ENCODE assay signal across 16 cellular contexts in the genomic region with DNA sequence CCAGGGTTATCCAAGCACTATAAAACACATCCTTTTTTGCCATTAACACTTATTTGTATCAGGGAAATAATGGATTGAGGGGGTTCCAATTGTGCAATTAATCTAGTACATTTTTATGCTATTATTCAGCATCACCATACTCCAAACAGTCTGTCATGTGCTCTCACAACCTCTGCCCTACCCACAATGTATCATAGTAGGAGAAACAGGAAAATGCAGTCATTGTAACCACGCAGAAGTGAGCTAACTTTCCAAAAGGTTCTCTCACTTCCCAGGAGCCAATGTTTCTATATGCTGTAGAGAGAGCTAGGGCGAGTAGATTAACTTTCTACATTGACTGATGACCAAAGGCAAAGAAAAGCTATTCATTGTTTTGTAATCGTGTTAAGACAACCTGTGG. TPM values are rescaled to one million over a fixed set of nuclear protein-coding genes. Genes with fewer than 3 reads are reported as not detected.
A peak's percentile ranks its signal among the peaks of the same experiment; 100 is the strongest.
DNase-seq lines count a peak whose midpoint lies in the region; ATAC-seq and TF ChIP-seq lines count a peak whose summit lies in the region.
"Had no signal": no experiment of that assay in that cellular context is flagged by ENCODE, and none has a peak within 500 bp of the region (broad histone marks: within the 10 kb centered on the region; RNA-seq: fewer than 3 reads in every experiment).

No MANE protein-coding gene starts in this region.

- CTCF ChIA-PET in RWPE1 (lab: Yijun Ruan, JAX): no interaction called here

- H3K27ac ChIP-seq in RWPE1: no peak overlapping the region
- peak overlapping the region in 3 of 4 donors; percentile 7 to 29 (median 13) for H3K27ac ChIP-seq in esophagus squamous epithelium
- H3K27ac ChIP-seq: right atrium auricular region, thyroid gland had no signal

- TF ChIP-seq CTCF in RWPE1 (conservative IDR thresholded peaks at IDR 0.05; ENCODE audit: low read depth) (no peak), esophagus squamous epithelium (IDR thresholded peaks at IDR 0.05) (no peak), omental fat pad (IDR thresholded peaks at IDR 0.05) (no peak)

- TF ChIP-seq POLR2A in esophagus squamous epithelium (IDR thresholded peaks at IDR 0.05): no peak

- H3K9me3 ChIP-seq in esophagus squamous epithelium: no peaks in the 10 kb centered on the region
- H3K9me3 ChIP-seq: right atrium auricular region, thyroid gland had no signal

- POLR2A ChIA-PET in RWPE1 (lab: Yijun Ruan, JAX; ENCODE audit: low non-redundant PET): no interaction called here

- intact Hi-C loops in esophagus squamous epithelium (cut with DNase I): no loop called here

- no peak overlapping the region for H3K4me3 ChIP-seq in esophagus squamous epithelium
- H3K4me3 ChIP-seq: right atrium auricular region, thyroid gland had no signal

- DNase-seq in AG20443 (ENCODE audit: low spot score) (peak; percentile 60), RWPE1 (ENCODE audit: low spot score) (peak; percentile 28), esophagus squamous epithelium (lab: John Stamatoyannopoulos, UW) (no peak), omental fat pad (ENCODE audit: low spot score) (no peak), mesenteric fat pad (ENCODE audit: low spot score) (no peak), HuH-7.5 (ENCODE audit: low spot score) (no peak)
- DNase-seq: activated CD4-positive, alpha-beta memory T cell treated with anti-CD3 and anti-CD28 coated beads, Interleukin-2, amount 10 ng/mL, durations not matched to agents 7 days and 5 days; activated naive CD4-positive, alpha-beta T cell; NCI-H187; thyroid gland had no signal

- ATAC-seq in omental fat pad (ENCODE audit: low FRiP score) (peak; percentile 60), GM18873 (IDR thresholded peaks at IDR 0.05; ENCODE audit: low FRiP score, unreplicated experiment) (no peak), GM18907 (IDR thresholded peaks at IDR 0.05; ENCODE audit: unreplicated experiment) (no peak)

- no peaks in the 10 kb centered on the region for H3K27me3 ChIP-seq in esophagus squamous epithelium
- H3K27me3 ChIP-seq: right atrium auricular region, thyroid gland had no signal

- peaks cover 0 to 27% (median 21%) of the 10 kb centered on the region in 3 donors for H3K4me1 ChIP-seq in esophagus squamous epithelium

- peaks cover 0 to 5% (median 0%) of the 10 kb centered on the region in 3 donors for H3K36me3 ChIP-seq in esophagus squamous epithelium

- WGBS in esophagus squamous epithelium, 2 donors: 13 to 33% methylated on average over 3 of the region's 3 CpGs

RNA-seq across cellular contexts. Expression of gene DAB2, which starts 29.8 kb away (rescaled TPM):
- total RNA-seq in esophagus squamous epithelium (10 to 100 TPM in 2 of 4 donors, 1 to 10 TPM in 1, under 1 TPM in 1; 0.95 to 35.1 (median 11.8) TPM), omental fat pad (100 to 1,000 TPM; 141 to 255 (median 171) TPM), mesenteric fat pad (221 TPM)
- total RNA-seq: activated CD4-positive, alpha-beta memory T cell treated with anti-CD3 and anti-CD28 coated beads, Interleukin-2, amount 10 ng/mL, durations not matched to agents 7 days and 5 days; G401; T-helper 1 cell treated with Interleukin-12 subunit alpha and Interleukin-12 subunit beta and Interleukin-4 antibody, amounts not matched to agents 30 ng/mL and 1 ng/mL, for 36 hours had no signal

RNA-seq across cellular contexts. Expression of gene C9, which starts 30.7 kb away (rescaled TPM):
- total RNA-seq in esophagus squamous epithelium: not detected
- 1 to 10 TPM in 1 of 4 donors, under 1 TPM in 1, not detected in 2; 0.12 to 1.1 TPM for total RNA-seq in omental fat pad
- not detected for total RNA-seq in mesenteric fat pad
- total RNA-seq: activated CD4-positive, alpha-beta memory T cell treated with anti-CD3 and anti-CD28 coated beads, Interleukin-2, amount 10 ng/mL, durations not matched to agents 7 days and 5 days; G401; mononuclear cell; right atrium auricular region; T-helper 1 cell treated with Interleukin-12 subunit alpha and Interleukin-12 subunit beta and Interleukin-4 antibody, amounts not matched to agents 30 ng/mL and 1 ng/mL, for 36 hours; thyroid gland had no signal

Comparison
In these comparisons a context has a peak if more than half of its experiments do, and no peak if none do; other contexts are left out.
1. DNase-seq: peak in AG20443 (single experiment) and RWPE1 (single experiment); none in esophagus squamous epithelium (single experiment), omental fat pad (single experiment), mesenteric fat pad (single experiment) and HuH-7.5 (single experiment).